ENCODE assay signal across 22 cellular contexts in genomic region chr5:14551211-14551610, GRCh38. TPM values are rescaled to one million over a fixed set of nuclear protein-coding genes. Genes with fewer than 3 reads are reported as not detected.
DNase-seq lines count a peak whose midpoint lies in the region; TF ChIP-seq lines count a peak whose summit lies in the region.
"Had no signal": no experiment of that assay in that cellular context is flagged by ENCODE, and none has a peak within 500 bp of the region (broad histone marks: within the 10 kb centered on the region; RNA-seq: fewer than 3 reads in every experiment).

No MANE protein-coding gene starts in this region.

- no peaks in the 10 kb centered on the region for H3K27me3 ChIP-seq in mucosa of rectum (ENCODE audit: control insufficient read depth in 2 of 2, insufficient read depth in 2 of 2, low read length in 2 of 2)

- H3K36me3 ChIP-seq in mucosa of rectum (ENCODE audit: control insufficient read depth in 2 of 2, insufficient read depth in 2 of 2, low read length in 2 of 2) = no peaks in the 10 kb centered on the region

- TF ChIP-seq CTCF in VCaP (conservative IDR thresholded peaks at IDR 0.05) = no peak

- no peak overlapping the region for H3K9ac ChIP-seq in mucosa of rectum (ENCODE audit: low read depth in 1 of 2, low read length in 2 of 2)

- H3K27me3 Mint-ChIP-seq in activated naive CD8-positive, alpha-beta T cell treated with anti-CD3 and anti-CD28 coated beads for 36 hours = no peaks in the 10 kb centered on the region

- H3K9me3 ChIP-seq in mucosa of rectum (ENCODE audit: control insufficient read depth in 2 of 2, low read length in 2 of 2) = no peaks in the 10 kb centered on the region

- H3K27ac ChIP-seq in VCaP (peak overlapping the region; percentile 48), mucosa of rectum (ENCODE audit: low read depth in 2 of 2, low read length in 2 of 2) (peak overlapping the region; percentile 57 to 75)
- H3K27ac ChIP-seq: 22Rv1, C4-2B, HL-60 had no signal

- H3K4me3 ChIP-seq in mucosa of rectum (ENCODE audit: low read length in 2 of 2) = no peak overlapping the region

- H3K4me3 Mint-ChIP-seq in activated naive CD8-positive, alpha-beta T cell treated with anti-CD3 and anti-CD28 coated beads for 36 hours = no peak overlapping the region
- H3K4me3 Mint-ChIP-seq: B cell; CD8-positive, alpha-beta T cell had no signal

- H3K27ac Mint-ChIP-seq in activated naive CD8-positive, alpha-beta T cell treated with anti-CD3 and anti-CD28 coated beads for 36 hours = no peak overlapping the region
- H3K27ac Mint-ChIP-seq: B cell; CD8-positive, alpha-beta T cell had no signal

- peaks cover 7% of the 10 kb centered on the region for H3K4me1 Mint-ChIP-seq in activated naive CD8-positive, alpha-beta T cell treated with anti-CD3 and anti-CD28 coated beads for 36 hours
- H3K4me1 Mint-ChIP-seq: B cell had no signal

- H3K36me3 Mint-ChIP-seq in activated naive CD8-positive, alpha-beta T cell treated with anti-CD3 and anti-CD28 coated beads for 36 hours = no peaks in the 10 kb centered on the region
- H3K36me3 Mint-ChIP-seq: CD8-positive, alpha-beta T cell had no signal

- peaks cover 8 to 18% of the 10 kb centered on the region in 2 donors for H3K4me1 ChIP-seq in mucosa of rectum (ENCODE audit: control insufficient read depth in 2 of 2, insufficient read depth in 2 of 2, low read length in 2 of 2)

- peak; percentile 14 for DNase-seq in NCI-H146 (lab: John Stamatoyannopoulos, UW)
- no peak for DNase-seq in NCI-H146 treated with DMSO at 0.1 percent for 48 hours (lab: John Stamatoyannopoulos, UW; ENCODE audit: unreplicated experiment)
- DNase-seq in NCI-H187 treated with DMSO at 0.1 percent for 48 hours (lab: John Stamatoyannopoulos, UW) = no peak
- no peak for DNase-seq in activated naive CD8-positive, alpha-beta T cell treated with anti-CD3 and anti-CD28 coated beads for 36 hours
- no peak for DNase-seq in hypothalamus (lab: John Stamatoyannopoulos, UW)
- DNase-seq: CD8-positive, alpha-beta T cell; DND-41; IMR-90; KG1; MM.1S; NCI-H1417; NCI-H187; NCI-H2107; NCI-H524; RPMI8226; SHP77 treated with DMSO at 0.1 percent for 48 hours had no signal

- peaks cover 7% of the 10 kb centered on the region for H3K9me3 Mint-ChIP-seq in activated naive CD8-positive, alpha-beta T cell treated with anti-CD3 and anti-CD28 coated beads for 36 hours
- H3K9me3 Mint-ChIP-seq: CD8-positive, alpha-beta T cell had no signal

RNA-seq across cellular contexts. Expression of gene OTULINL, which starts 30.4 kb away (rescaled TPM):
- 10 to 100 TPM; 20.8 to 27.3 TPM for total RNA-seq in activated naive CD8-positive, alpha-beta T cell treated with anti-CD3 and anti-CD28 coated beads for 36 hours
